Comparison of ENCODE assay signal across 8 cellular contexts in genomic region chr11:34234086-34234740, GRCh38.
DNase-seq lines count a peak whose midpoint lies in the region; ATAC-seq, FAIRE-seq and TF ChIP-seq lines count a peak whose summit lies in the region.

No MANE protein-coding gene starts in this region.

- POLR2A ChIA-PET in RWPE1 (lab: Yijun Ruan, JAX; ENCODE audit: low non-redundant PET), result no interaction called here

- TF ChIP-seq CTCF in RWPE1 (conservative IDR thresholded peaks at IDR 0.05; ENCODE audit: low read depth), result no peak
- TF ChIP-seq CTCF in D721Med (IDR thresholded peaks at IDR 0.05; ENCODE audit: insufficient read depth, missing control alignments), result no peak

- CTCF ChIA-PET in RWPE1 (lab: Yijun Ruan, JAX), result interaction anchor here (0.6 kb wide), 1 partner anchor 7 kb away, joined by 4 read pairs; no protein-coding TSS in a partner anchor

- H3K27ac ChIP-seq in RWPE1, result peak overlapping the region; percentile 53

- peak; percentile 74 for ATAC-seq in HG03095 (IDR thresholded peaks at IDR 0.05; ENCODE audit: unreplicated experiment)

- no peak for FAIRE-seq in D721Med (lab: Jason Lieb, UNC)

- DNase-seq in GM19238 (ENCODE audit: insufficient read length, low spot score) (peak; percentile 47), RWPE1 (ENCODE audit: low spot score) (peak; percentile 59), left kidney (ENCODE audit: low read depth, low spot score) (peak; percentile 63), NCI-H1105 (lab: John Stamatoyannopoulos, UW) (no peak), D721Med (ENCODE audit: insufficient read length, low spot score) (no peak)
- peak; percentile 68 for DNase-seq in activated gamma-delta T cell treated with anti-CD3 and anti-CD28 coated beads, Interleukin-2, amount 50 U/mL, for 16 hours (ENCODE audit: low read depth)
- DNase-seq in stimulated activated CD8-positive, alpha-beta memory T cell treated with anti-CD3 and anti-CD28 coated beads, Interleukin-7, amount 100 ng/mL, for 48 hours (ENCODE audit: extremely low read depth in 1 of 2, low read depth in 1 of 2), result peak; percentile 66 to 78

Comparison
In these comparisons a context has a peak if more than half of its experiments do, and no peak if none do; other contexts are left out.
1. DNase-seq: peak in GM19238 (single experiment), RWPE1 (single experiment), activated gamma-delta T cell treated with anti-CD3 and anti-CD28 coated beads, Interleukin-2, amount 50 U/mL, for 16 hours (single experiment), left kidney (single experiment) and stimulated activated CD8-positive, alpha-beta memory T cell treated with anti-CD3 and anti-CD28 coated beads, Interleukin-7, amount 100 ng/mL, for 48 hours (2 of 2); none in NCI-H1105 (single experiment) and D721Med (single experiment).